Comparison of ENCODE assay signal across 18 cellular contexts in genomic region chr18:37741012-37741586, GRCh38.
"Had no signal": no experiment of that assay in that cellular context is flagged by ENCODE, and none has a peak within 500 bp of the region (broad histone marks: within the 10 kb centered on the region; RNA-seq: fewer than 3 reads in every experiment).

No MANE protein-coding gene starts in this region.

- H3K27ac ChIP-seq: gastroesophageal sphincter, sigmoid colon, skin epidermis, stomach had no signal

- H3K27me3 ChIP-seq: gastroesophageal sphincter, sigmoid colon, stomach had no signal

- H3K36me3 ChIP-seq: gastroesophageal sphincter, sigmoid colon, stomach had no signal

- DNase-seq: effector memory CD4-positive, alpha-beta T cell; foreskin fibroblast; glutamatergic neuron; islet precursor cell; mammary epithelial cell; mucosa of descending colon; naive thymus-derived CD8-positive, alpha-beta T cell; posterior cingulate gyrus; sigmoid colon; stimulated activated CD4-positive, alpha-beta T cell treated with anti-CD3 and anti-CD28 coated beads, Interleukin-2, amount 100 ng/mL, for 24 hours; stimulated activated naive CD4-positive, alpha-beta T cell; stomach; substantia nigra; trophoblast cell had no signal

- FAIRE-seq: endometrium, urothelium cell line had no signal

- H3K4me3 ChIP-seq: gastroesophageal sphincter, mucosa of descending colon, sigmoid colon, skin epidermis, stomach had no signal

- H3K9me3 ChIP-seq: gastroesophageal sphincter, mucosa of descending colon, sigmoid colon, stomach had no signal

- H3K4me1 ChIP-seq: gastroesophageal sphincter, sigmoid colon, stomach had no signal
